Comparison of ENCODE assay signal across 9 cellular contexts in the genomic region with DNA sequence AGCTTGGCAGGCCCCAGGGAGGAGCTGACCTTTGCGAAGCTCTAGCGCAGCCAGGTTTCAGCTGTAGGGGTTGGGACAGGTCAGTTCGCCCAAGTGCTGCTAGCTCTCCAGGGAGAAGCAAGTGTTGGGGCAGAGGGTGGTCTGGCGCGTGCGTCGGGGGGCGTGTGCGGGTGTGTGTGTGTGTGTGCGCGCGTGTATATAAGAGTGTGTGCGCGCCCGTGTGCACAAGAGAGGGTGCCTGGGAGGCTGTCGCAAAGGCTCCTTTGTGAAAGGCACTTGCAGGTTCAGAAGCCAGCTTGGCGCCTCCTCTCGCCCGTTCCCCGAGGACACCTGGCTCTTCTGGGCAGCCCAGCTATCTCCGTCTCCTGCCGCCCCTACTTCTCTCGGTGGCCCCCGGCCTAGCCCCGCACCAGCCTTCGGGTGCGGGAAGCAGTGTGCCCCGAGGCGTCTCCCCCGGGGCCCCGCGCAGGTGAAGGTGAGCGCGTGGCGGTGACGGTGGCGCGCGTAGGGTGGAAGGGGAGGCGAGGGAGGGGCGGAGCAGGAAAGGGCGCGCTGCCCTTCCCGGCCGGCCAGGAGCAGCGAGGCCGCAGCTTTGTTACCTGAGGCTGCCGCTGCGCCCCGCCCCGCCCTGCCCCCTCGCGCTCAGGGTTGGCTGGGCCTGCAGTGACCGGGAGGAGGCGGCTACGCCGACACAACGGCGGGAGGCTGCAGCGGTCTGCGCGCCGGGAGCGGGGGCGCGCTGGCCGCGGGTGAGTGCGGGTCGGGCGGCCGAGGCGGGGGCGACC. TPM values are rescaled to one million over a fixed set of nuclear protein-coding genes. Genes with fewer than 3 reads are reported as not detected.
DNase-seq lines count a peak whose midpoint lies in the region; ATAC-seq, FAIRE-seq and TF ChIP-seq lines count a peak whose summit lies in the region.
"Had no signal": no experiment of that assay in that cellular context is flagged by ENCODE, and none has a peak within 500 bp of the region (broad histone marks: within the 10 kb centered on the region; RNA-seq: fewer than 3 reads in every experiment).

A gene with protein sequence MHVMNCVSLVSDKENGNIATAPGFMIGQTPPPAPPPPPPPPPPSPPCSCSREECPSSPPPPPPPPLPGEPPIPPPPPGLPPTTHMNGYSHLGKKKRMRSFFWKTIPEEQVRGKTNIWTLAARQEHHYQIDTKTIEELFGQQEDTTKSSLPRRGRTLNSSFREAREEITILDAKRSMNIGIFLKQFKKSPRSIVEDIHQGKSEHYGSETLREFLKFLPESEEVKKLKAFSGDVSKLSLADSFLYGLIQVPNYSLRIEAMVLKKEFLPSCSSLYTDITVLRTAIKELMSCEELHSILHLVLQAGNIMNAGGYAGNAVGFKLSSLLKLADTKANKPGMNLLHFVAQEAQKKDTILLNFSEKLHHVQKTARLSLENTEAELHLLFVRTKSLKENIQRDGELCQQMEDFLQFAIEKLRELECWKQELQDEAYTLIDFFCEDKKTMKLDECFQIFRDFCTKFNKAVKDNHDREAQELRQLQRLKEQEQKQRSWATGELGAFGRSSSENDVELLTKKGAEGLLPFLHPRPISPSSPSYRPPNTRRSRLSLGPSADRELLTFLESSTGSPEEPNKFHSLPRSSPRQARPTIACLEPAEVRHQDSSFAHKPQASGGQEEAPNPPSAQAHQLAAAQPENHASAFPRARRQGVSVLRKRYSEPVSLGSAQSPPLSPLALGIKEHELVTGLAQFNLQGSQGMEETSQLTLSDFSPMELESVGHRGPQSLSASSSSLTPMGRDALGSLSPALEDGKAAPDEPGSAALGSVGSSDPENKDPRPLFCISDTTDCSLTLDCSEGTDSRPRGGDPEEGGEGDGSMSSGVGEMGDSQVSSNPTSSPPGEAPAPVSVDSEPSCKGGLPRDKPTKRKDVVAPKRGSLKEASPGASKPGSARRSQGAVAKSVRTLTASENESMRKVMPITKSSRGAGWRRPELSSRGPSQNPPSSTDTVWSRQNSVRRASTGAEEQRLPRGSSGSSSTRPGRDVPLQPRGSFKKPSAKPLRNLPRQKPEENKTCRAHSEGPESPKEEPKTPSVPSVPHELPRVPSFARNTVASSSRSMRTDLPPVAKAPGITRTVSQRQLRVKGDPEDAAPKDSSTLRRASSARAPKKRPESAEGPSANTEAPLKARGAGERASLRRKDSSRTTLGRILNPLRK (plus strand): TSS at position 663 of the 785 bp plus-strand sequence. CDS start 6,735 bp downstream, outside the sequence.

- no peaks in the 10 kb centered on the region for H3K36me3 ChIP-seq in MM.1S (replicated peaks; ENCODE audit: insufficient read depth, low read length)
- no peaks in the 10 kb centered on the region for H3K36me3 ChIP-seq in gastroesophageal sphincter

- H2AFZ ChIP-seq in MM.1S (ENCODE audit: low read length) = peak within 1 kb of the TSS; percentile 75

- H3K27me3 Mint-ChIP-seq in activated naive CD4-positive, alpha-beta T cell treated with anti-CD3 and anti-CD28 coated beads, Interleukin-2, amount 10 ng/mL, durations not matched to agents 7 days and 5 days = peaks cover 85% of the 10 kb centered on the region
- H3K27me3 Mint-ChIP-seq in WTC11 (ENCODE audit: low read depth) = peaks cover 27% of the 10 kb centered on the region

- H3K4me2 ChIP-seq in MM.1S (ENCODE audit: low read depth, low read length) = peak within 1 kb of the TSS; percentile 98

- no peak for FAIRE-seq in GM19239 (lab: Jason Lieb, UNC)
- FAIRE-seq: endometrium had no signal

- DNase-seq in activated naive CD4-positive, alpha-beta T cell treated with anti-CD3 and anti-CD28 coated beads, Interleukin-2, amount 10 ng/mL, durations not matched to agents 7 days and 5 days = peak; percentile 44
- DNase-seq in activated naive CD4-positive, alpha-beta T cell (lab: John Stamatoyannopoulos, UW) = no peak
- DNase-seq in MM.1S (peak; percentile 84), WTC11 (ENCODE audit: low spot score) (peak; percentile 86), omental fat pad (ENCODE audit: low spot score) (no peak), GM19239 (ENCODE audit: insufficient read length, low spot score) (no peak)

- H3F3A ChIP-seq in MM.1S (ENCODE audit: insufficient read depth, low read length) = peaks cover 15% of the 10 kb centered on the region

- POLR2A ChIA-PET in WTC11 (lab: Charles Lee) = interaction anchor here (0.6 to 3.2 kb wide), 11 partner anchors 9 to 324 kb away, joined by 3 to 18 read pairs (median 4); a partner anchor contains a TSS

- H3K9me3 ChIP-seq in MM.1S (replicated peaks; ENCODE audit: insufficient read depth, low read length) (no peaks in the 10 kb centered on the region), gastroesophageal sphincter (no peaks in the 10 kb centered on the region)

- ATAC-seq in WTC11 (peak; percentile 81), gastroesophageal sphincter (peak; percentile 22), omental fat pad (ENCODE audit: low FRiP score) (peak; percentile 75), GM21529 (IDR thresholded peaks at IDR 0.05; ENCODE audit: unreplicated experiment) (no peak)

- no peaks in the 10 kb centered on the region for H3K36me3 Mint-ChIP-seq in activated naive CD4-positive, alpha-beta T cell treated with anti-CD3 and anti-CD28 coated beads, Interleukin-2, amount 10 ng/mL, durations not matched to agents 7 days and 5 days
- H3K36me3 Mint-ChIP-seq in WTC11 = no peaks in the 10 kb centered on the region

- H3K9me2 ChIP-seq in MM.1S (replicated peaks; ENCODE audit: insufficient read depth, low read length) = no peaks in the 10 kb centered on the region

- TF ChIP-seq POLR2A in gastroesophageal sphincter (IDR thresholded peaks at IDR 0.05) = no peak

- no peaks in the 10 kb centered on the region; the same call in 1 of the 2 replicates for H3K27me3 ChIP-seq in MM.1S (replicated peaks; ENCODE audit: insufficient read depth, low read length)
- H3K27me3 ChIP-seq in gastroesophageal sphincter = peaks cover 58% of the 10 kb centered on the region

- TF ChIP-seq CTCF in MM.1S (IDR thresholded peaks at IDR 0.05; ENCODE audit: low read length) (no peak), WTC11 (IDR thresholded peaks at IDR 0.05) (no peak), gastroesophageal sphincter (IDR thresholded peaks at IDR 0.05) (no peak), omental fat pad (IDR thresholded peaks at IDR 0.05) (no peak)

- H3K4me1 Mint-ChIP-seq in activated naive CD4-positive, alpha-beta T cell treated with anti-CD3 and anti-CD28 coated beads, Interleukin-2, amount 10 ng/mL, durations not matched to agents 7 days and 5 days = peaks cover 27% of the 10 kb centered on the region
- H3K4me1 Mint-ChIP-seq in WTC11 = peaks cover 49% of the 10 kb centered on the region

- H3K4me3 ChIP-seq in MM.1S (ENCODE audit: low read length) (peak within 1 kb of the TSS; percentile 86), gastroesophageal sphincter (peak within 1 kb of the TSS; percentile 27 to 71)

- CTCF ChIA-PET in activated naive CD4-positive, alpha-beta T cell treated with anti-CD3 and anti-CD28 coated beads, Interleukin-2, amount 10 ng/mL, durations not matched to agents 7 days and 5 days (lab: Charles Lee) = interaction anchor here (1.0 to 1.2 kb wide), 3 partner anchors 10 to 85 kb away, joined by 3 to 4 read pairs (median 3); no protein-coding TSS in a partner anchor
- CTCF ChIA-PET in WTC11 (lab: Charles Lee) = interaction anchor here (0.6 to 3.6 kb wide), 25 partner anchors 9 to 530 kb away, joined by 3 to 31 read pairs (median 4); a partner anchor contains a TSS

- H3K4me1 ChIP-seq in MM.1S (ENCODE audit: low read length) (no peaks in the 10 kb centered on the region), gastroesophageal sphincter (peaks cover 0 to 34% (median 7%) of the 10 kb centered on the region in 3 donors)

- H3K27ac ChIP-seq in MM.1S (ENCODE audit: low read length) (peak within 1 kb of the TSS; percentile 57; the same call in 1 of the 2 replicates), gastroesophageal sphincter (peak within 1 kb of the TSS in 1 of 4 donors; percentile 65)

- peak within 1 kb of the TSS; percentile 62 for H3K4me3 Mint-ChIP-seq in activated naive CD4-positive, alpha-beta T cell treated with anti-CD3 and anti-CD28 coated beads, Interleukin-2, amount 10 ng/mL, durations not matched to agents 7 days and 5 days
- H3K4me3 Mint-ChIP-seq in WTC11 = peak within 1 kb of the TSS; percentile 84

- no peak for TF ChIP-seq EP300 in gastroesophageal sphincter (IDR thresholded peaks at IDR 0.05)

- H3K9ac ChIP-seq in MM.1S (ENCODE audit: low read length) = peak within 1 kb of the TSS; percentile 70

- no peaks in the 10 kb centered on the region for H4K20me1 ChIP-seq in MM.1S (ENCODE audit: insufficient read depth, low read length)

- H3K79me2 ChIP-seq in MM.1S (ENCODE audit: low read length) = no peaks in the 10 kb centered on the region

- whole genome bisulfite sequencing in gastroesophageal sphincter (ENCODE audit: low coverage in 1 of 2), 2 donors = 20 to 28% methylated on average over 13 to 14 of the region's 74 CpGs

- peak within 1 kb of the TSS; percentile 42 for H3K27ac Mint-ChIP-seq in activated naive CD4-positive, alpha-beta T cell treated with anti-CD3 and anti-CD28 coated beads, Interleukin-2, amount 10 ng/mL, durations not matched to agents 7 days and 5 days
- H3K27ac Mint-ChIP-seq in WTC11 = peak within 1 kb of the TSS; percentile 81

- H3K9me3 Mint-ChIP-seq in activated naive CD4-positive, alpha-beta T cell treated with anti-CD3 and anti-CD28 coated beads, Interleukin-2, amount 10 ng/mL, durations not matched to agents 7 days and 5 days = no peaks in the 10 kb centered on the region
- no peaks in the 10 kb centered on the region for H3K9me3 Mint-ChIP-seq in WTC11

TF ChIP-seq in WTC11, 78 proteins besides CTCF, POLR2A, EP300 and RAD21 (continues in another document):
- TF ChIP-seq SP1 (CRISPR knock-in tag; conservative IDR thresholded peaks at IDR 0.05) = peak; percentile 89
- no peak for TF ChIP-seq ESRRA (CRISPR knock-in tag; IDR thresholded peaks at IDR 0.05; ENCODE audit: borderline replicate concordance)
- TF ChIP-seq KAT7 (CRISPR knock-in tag; IDR thresholded peaks at IDR 0.05; ENCODE audit: borderline replicate concordance) = peak; percentile 13; the same call in 1 of the 2 replicates
- TF ChIP-seq, protein P1, sequence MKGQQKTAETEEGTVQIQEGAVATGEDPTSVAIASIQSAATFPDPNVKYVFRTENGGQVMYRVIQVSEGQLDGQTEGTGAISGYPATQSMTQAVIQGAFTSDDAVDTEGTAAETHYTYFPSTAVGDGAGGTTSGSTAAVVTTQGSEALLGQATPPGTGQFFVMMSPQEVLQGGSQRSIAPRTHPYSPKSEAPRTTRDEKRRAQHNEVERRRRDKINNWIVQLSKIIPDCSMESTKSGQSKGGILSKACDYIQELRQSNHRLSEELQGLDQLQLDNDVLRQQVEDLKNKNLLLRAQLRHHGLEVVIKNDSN (CRISPR knock-in tag; IDR thresholded peaks at IDR 0.05) = 0 out of 2 replicates have a peak, but pooled peaks have one; percentile 62
- TF ChIP-seq ELF4 (CRISPR knock-in tag; IDR thresholded peaks at IDR 0.05; ENCODE audit: low read depth) = 0 out of 2 replicates have a peak, but pooled peaks have one; percentile 50
- TF ChIP-seq SMAD3 (CRISPR knock-in tag; IDR thresholded peaks at IDR 0.05; ENCODE audit: borderline replicate concordance) = peak; percentile 53; the same call in 1 of the 2 replicates

RNA-seq across cellular contexts. Expression of the gene that starts here (rescaled TPM):
- 15.5 to 18.1 TPM (median 17.1 TPM) in 3 replicates for total RNA-seq in WTC11 (2021)
- total RNA-seq in gastroesophageal sphincter = 1 to 10 TPM in 3 of 4 donors, under 1 TPM in 1; 0.62 to 1.8 (median 1.3) TPM
- total RNA-seq in omental fat pad = 1 to 10 TPM in 3 of 4 donors, under 1 TPM in 1; 0.96 to 2.0 (median 1.2) TPM

Comparison
In these comparisons a context has a peak if more than half of its experiments do, and no peak if none do; other contexts are left out.
1. DNase-seq: peak in activated naive CD4-positive, alpha-beta T cell treated with anti-CD3 and anti-CD28 coated beads, Interleukin-2, amount 10 ng/mL, durations not matched to agents 7 days and 5 days (single experiment), MM.1S (single experiment) and WTC11 (single experiment); none in activated naive CD4-positive, alpha-beta T cell (0 of 4), omental fat pad (single experiment) and GM19239 (single experiment).